ENCODE assay signal across 1 cellular context in the genomic region with DNA sequence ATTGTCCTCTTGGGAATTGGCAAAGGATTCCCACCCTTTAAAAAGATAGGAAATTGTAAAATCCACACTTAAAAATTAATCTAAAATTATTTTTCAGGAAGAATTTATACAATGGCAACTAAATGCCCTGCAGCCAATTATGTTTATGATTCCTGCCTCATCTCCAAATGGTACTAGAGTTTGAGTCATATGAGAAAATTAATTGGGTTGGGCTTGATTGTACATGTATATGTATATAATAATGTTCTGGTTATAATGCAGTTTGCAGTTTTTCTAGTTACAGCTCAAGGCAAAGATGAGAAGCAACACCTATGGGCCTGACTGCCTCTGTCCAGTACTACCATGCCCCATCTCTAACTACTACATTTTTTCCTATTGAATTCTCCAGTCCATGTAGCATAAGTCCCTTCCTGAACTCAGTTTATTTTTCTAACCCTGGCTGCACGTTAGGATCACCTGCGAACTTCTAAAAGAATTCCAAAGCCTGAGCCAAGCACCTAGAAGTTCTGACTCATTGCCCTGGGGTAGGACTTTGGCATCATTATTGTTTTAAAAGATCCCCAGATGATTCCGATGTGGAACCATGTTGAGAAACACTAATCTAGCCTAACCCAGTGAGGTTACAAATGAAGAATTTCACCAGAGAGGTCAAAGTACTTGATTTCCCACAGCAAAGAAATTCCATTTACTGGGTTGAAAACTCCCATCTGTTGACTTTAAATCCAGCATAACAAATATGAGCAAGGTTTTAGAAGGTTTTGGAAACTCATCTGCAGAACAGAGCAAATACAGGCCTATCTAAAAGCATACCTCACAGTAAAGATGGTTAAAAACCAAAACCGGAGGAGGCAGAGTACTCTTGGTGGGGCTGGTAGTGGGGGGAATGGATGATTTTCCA.
TF ChIP-seq lines count a peak whose summit lies in the region.

No MANE protein-coding gene starts in this region.

TF ChIP-seq in HepG2, 621 proteins besides CTCF, POLR2A, EP300 and RAD21 (continued from another document and continues in another):
- TF ChIP-seq SOX5 (CRISPR knock-in tag; IDR thresholded peaks at IDR 0.05; ENCODE audit: borderline replicate concordance) (peak; percentile 89), ZNF224 (CRISPR knock-in tag; IDR thresholded peaks at IDR 0.05) (no peak), TCF7L2 (IDR thresholded peaks at IDR 0.05; ENCODE audit: low read depth, low read length) (peak; percentile 69), HOXA3 (CRISPR knock-in tag; IDR thresholded peaks at IDR 0.05) (peak; percentile 62; the same call in 1 of the 2 replicates), THAP11 (CRISPR knock-in tag; IDR thresholded peaks at IDR 0.05) (peak; percentile 38; the same call in 1 of the 2 replicates), CHD4 (IDR thresholded peaks at IDR 0.05; ENCODE audit: borderline replicate concordance, low read length) (no peak), ZNF569 (CRISPR knock-in tag; IDR thresholded peaks at IDR 0.05; ENCODE audit: borderline replicate concordance) (no peak), MED1 (CRISPR knock-in tag; IDR thresholded peaks at IDR 0.05) (peak; percentile 88), EHMT2 (IDR thresholded peaks at IDR 0.05; ENCODE audit: borderline replicate concordance, low read depth, low read length) (peak; percentile 83; the same call in 1 of the 2 replicates), RCOR2 (CRISPR knock-in tag; IDR thresholded peaks at IDR 0.05) (peak; percentile 92), MLLT10 (CRISPR knock-in tag; IDR thresholded peaks at IDR 0.05) (0 out of 2 replicates have a peak, but pooled peaks have one; percentile 2), ZNF546 (CRISPR knock-in tag; conservative IDR thresholded peaks at IDR 0.05) (no peak), ASH2L (IDR thresholded peaks at IDR 0.05; ENCODE audit: insufficient read length, low read depth, low read length) (peak; percentile 56), RARA (CRISPR knock-in tag; IDR thresholded peaks at IDR 0.05) (peak; percentile 66; the same call in 1 of the 2 replicates), HDAC2 (CRISPR knock-in tag; IDR thresholded peaks at IDR 0.05) (peak; percentile 72), SSRP1 (CRISPR knock-in tag; IDR thresholded peaks at IDR 0.05) (peak; percentile 22), MBD4 (IDR thresholded peaks at IDR 0.05; ENCODE audit: borderline replicate concordance, low read length) (peak; percentile 71; the same call in 1 of the 2 replicates), ATF7 (IDR thresholded peaks at IDR 0.05) (peak; percentile 53), ATF7 (CRISPR knock-in tag; IDR thresholded peaks at IDR 0.05) (no peak; the same call in 1 of the 2 replicates), XRCC5 (optimal IDR thresholded peaks at IDR 0.05; ENCODE audit: low read length) (no peak), ZNF644 (CRISPR knock-in tag; IDR thresholded peaks at IDR 0.05; ENCODE audit: low read depth) (peak; percentile 82), EEA1 (CRISPR knock-in tag; IDR thresholded peaks at IDR 0.05; ENCODE audit: borderline replicate concordance) (no peak), TSC22D2 (CRISPR knock-in tag; IDR thresholded peaks at IDR 0.05; ENCODE audit: borderline replicate concordance) (no peak), MYNN (CRISPR knock-in tag; IDR thresholded peaks at IDR 0.05; ENCODE audit: low read depth) (no peak), ZNF292 (CRISPR knock-in tag; IDR thresholded peaks at IDR 0.05; ENCODE audit: borderline replicate concordance, low read depth) (no peak), SALL1 (CRISPR knock-in tag; IDR thresholded peaks at IDR 0.05) (peak; percentile 64; the same call in 1 of the 2 replicates)
- TF ChIP-seq, protein P1, sequence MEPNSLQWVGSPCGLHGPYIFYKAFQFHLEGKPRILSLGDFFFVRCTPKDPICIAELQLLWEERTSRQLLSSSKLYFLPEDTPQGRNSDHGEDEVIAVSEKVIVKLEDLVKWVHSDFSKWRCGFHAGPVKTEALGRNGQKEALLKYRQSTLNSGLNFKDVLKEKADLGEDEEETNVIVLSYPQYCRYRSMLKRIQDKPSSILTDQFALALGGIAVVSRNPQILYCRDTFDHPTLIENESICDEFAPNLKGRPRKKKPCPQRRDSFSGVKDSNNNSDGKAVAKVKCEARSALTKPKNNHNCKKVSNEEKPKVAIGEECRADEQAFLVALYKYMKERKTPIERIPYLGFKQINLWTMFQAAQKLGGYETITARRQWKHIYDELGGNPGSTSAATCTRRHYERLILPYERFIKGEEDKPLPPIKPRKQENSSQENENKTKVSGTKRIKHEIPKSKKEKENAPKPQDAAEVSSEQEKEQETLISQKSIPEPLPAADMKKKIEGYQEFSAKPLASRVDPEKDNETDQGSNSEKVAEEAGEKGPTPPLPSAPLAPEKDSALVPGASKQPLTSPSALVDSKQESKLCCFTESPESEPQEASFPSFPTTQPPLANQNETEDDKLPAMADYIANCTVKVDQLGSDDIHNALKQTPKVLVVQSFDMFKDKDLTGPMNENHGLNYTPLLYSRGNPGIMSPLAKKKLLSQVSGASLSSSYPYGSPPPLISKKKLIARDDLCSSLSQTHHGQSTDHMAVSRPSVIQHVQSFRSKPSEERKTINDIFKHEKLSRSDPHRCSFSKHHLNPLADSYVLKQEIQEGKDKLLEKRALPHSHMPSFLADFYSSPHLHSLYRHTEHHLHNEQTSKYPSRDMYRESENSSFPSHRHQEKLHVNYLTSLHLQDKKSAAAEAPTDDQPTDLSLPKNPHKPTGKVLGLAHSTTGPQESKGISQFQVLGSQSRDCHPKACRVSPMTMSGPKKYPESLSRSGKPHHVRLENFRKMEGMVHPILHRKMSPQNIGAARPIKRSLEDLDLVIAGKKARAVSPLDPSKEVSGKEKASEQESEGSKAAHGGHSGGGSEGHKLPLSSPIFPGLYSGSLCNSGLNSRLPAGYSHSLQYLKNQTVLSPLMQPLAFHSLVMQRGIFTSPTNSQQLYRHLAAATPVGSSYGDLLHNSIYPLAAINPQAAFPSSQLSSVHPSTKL (CRISPR knock-in tag; IDR thresholded peaks at IDR 0.05) = peak; percentile 93
- TF ChIP-seq, protein P2, sequence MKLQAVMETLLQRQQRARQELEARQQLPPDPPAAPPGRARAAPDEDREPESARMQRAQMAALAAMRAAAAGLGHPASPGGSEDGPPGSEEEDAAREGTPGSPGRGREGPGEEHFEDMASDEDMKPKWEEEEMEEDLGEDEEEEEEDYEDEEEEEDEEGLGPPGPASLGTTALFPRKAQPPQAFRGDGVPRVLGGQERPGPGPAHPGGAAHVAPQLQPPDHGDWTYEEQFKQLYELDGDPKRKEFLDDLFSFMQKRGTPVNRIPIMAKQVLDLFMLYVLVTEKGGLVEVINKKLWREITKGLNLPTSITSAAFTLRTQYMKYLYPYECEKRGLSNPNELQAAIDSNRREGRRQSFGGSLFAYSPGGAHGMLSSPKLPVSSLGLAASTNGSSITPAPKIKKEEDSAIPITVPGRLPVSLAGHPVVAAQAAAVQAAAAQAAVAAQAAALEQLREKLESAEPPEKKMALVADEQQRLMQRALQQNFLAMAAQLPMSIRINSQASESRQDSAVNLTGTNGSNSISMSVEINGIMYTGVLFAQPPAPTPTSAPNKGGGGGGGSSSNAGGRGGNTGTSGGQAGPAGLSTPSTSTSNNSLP (IDR thresholded peaks at IDR 0.05; ENCODE audit: low read depth, low read length) = peak; percentile 96
- TF ChIP-seq, protein P3, sequence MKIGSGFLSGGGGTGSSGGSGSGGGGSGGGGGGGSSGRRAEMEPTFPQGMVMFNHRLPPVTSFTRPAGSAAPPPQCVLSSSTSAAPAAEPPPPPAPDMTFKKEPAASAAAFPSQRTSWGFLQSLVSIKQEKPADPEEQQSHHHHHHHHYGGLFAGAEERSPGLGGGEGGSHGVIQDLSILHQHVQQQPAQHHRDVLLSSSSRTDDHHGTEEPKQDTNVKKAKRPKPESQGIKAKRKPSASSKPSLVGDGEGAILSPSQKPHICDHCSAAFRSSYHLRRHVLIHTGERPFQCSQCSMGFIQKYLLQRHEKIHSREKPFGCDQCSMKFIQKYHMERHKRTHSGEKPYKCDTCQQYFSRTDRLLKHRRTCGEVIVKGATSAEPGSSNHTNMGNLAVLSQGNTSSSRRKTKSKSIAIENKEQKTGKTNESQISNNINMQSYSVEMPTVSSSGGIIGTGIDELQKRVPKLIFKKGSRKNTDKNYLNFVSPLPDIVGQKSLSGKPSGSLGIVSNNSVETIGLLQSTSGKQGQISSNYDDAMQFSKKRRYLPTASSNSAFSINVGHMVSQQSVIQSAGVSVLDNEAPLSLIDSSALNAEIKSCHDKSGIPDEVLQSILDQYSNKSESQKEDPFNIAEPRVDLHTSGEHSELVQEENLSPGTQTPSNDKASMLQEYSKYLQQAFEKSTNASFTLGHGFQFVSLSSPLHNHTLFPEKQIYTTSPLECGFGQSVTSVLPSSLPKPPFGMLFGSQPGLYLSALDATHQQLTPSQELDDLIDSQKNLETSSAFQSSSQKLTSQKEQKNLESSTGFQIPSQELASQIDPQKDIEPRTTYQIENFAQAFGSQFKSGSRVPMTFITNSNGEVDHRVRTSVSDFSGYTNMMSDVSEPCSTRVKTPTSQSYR (CRISPR knock-in tag; IDR thresholded peaks at IDR 0.05; ENCODE audit: borderline replicate concordance) = no peak
- TF ChIP-seq, protein P4, sequence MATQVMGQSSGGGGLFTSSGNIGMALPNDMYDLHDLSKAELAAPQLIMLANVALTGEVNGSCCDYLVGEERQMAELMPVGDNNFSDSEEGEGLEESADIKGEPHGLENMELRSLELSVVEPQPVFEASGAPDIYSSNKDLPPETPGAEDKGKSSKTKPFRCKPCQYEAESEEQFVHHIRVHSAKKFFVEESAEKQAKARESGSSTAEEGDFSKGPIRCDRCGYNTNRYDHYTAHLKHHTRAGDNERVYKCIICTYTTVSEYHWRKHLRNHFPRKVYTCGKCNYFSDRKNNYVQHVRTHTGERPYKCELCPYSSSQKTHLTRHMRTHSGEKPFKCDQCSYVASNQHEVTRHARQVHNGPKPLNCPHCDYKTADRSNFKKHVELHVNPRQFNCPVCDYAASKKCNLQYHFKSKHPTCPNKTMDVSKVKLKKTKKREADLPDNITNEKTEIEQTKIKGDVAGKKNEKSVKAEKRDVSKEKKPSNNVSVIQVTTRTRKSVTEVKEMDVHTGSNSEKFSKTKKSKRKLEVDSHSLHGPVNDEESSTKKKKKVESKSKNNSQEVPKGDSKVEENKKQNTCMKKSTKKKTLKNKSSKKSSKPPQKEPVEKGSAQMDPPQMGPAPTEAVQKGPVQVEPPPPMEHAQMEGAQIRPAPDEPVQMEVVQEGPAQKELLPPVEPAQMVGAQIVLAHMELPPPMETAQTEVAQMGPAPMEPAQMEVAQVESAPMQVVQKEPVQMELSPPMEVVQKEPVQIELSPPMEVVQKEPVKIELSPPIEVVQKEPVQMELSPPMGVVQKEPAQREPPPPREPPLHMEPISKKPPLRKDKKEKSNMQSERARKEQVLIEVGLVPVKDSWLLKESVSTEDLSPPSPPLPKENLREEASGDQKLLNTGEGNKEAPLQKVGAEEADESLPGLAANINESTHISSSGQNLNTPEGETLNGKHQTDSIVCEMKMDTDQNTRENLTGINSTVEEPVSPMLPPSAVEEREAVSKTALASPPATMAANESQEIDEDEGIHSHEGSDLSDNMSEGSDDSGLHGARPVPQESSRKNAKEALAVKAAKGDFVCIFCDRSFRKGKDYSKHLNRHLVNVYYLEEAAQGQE (IDR thresholded peaks at IDR 0.05; ENCODE audit: borderline replicate concordance in 1 of 2, low read depth in 1 of 2, low read length in 2 of 2) = peak in 1 of 2 experiments; percentile 49; a peak in 1 of 4 replicates
- TF ChIP-seq, protein P5, sequence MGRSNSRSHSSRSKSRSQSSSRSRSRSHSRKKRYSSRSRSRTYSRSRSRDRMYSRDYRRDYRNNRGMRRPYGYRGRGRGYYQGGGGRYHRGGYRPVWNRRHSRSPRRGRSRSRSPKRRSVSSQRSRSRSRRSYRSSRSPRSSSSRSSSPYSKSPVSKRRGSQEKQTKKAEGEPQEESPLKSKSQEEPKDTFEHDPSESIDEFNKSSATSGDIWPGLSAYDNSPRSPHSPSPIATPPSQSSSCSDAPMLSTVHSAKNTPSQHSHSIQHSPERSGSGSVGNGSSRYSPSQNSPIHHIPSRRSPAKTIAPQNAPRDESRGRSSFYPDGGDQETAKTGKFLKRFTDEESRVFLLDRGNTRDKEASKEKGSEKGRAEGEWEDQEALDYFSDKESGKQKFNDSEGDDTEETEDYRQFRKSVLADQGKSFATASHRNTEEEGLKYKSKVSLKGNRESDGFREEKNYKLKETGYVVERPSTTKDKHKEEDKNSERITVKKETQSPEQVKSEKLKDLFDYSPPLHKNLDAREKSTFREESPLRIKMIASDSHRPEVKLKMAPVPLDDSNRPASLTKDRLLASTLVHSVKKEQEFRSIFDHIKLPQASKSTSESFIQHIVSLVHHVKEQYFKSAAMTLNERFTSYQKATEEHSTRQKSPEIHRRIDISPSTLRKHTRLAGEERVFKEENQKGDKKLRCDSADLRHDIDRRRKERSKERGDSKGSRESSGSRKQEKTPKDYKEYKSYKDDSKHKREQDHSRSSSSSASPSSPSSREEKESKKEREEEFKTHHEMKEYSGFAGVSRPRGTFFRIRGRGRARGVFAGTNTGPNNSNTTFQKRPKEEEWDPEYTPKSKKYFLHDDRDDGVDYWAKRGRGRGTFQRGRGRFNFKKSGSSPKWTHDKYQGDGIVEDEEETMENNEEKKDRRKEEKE (IDR thresholded peaks at IDR 0.05) = no peak
- TF ChIP-seq, protein P6, sequence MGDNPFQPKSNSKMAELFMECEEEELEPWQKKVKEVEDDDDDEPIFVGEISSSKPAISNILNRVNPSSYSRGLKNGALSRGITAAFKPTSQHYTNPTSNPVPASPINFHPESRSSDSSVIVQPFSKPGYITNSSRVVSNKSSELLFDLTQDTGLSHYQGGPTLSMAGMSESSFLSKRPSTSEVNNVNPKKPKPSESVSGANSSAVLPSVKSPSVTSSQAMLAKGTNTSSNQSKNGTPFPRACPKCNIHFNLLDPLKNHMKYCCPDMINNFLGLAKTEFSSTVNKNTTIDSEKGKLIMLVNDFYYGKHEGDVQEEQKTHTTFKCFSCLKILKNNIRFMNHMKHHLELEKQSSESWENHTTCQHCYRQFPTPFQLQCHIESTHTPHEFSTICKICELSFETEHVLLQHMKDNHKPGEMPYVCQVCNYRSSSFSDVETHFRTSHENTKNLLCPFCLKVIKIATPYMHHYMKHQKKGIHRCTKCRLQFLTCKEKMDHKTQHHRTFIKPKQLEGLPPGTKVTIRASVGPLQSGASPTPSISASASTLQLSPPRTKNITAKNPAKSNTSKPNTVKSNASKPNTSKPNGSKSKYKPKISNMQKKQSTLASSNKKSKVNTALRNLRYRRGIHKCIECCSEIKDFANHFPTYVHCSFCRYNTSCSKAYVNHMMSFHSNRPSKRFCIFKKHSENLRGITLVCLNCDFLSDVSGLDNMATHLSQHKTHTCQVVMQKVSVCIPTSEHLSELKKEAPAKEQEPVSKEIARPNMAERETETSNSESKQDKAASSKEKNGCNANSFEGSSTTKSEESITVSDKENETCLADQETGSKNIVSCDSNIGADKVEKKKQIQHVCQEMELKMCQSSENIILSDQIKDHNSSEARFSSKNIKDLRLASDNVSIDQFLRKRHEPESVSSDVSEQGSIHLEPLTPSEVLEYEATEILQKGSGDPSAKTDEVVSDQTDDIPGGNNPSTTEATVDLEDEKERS (CRISPR knock-in tag; IDR thresholded peaks at IDR 0.05) = 0 out of 2 replicates have a peak, but pooled peaks have one; percentile 90
- TF ChIP-seq, protein P7, sequence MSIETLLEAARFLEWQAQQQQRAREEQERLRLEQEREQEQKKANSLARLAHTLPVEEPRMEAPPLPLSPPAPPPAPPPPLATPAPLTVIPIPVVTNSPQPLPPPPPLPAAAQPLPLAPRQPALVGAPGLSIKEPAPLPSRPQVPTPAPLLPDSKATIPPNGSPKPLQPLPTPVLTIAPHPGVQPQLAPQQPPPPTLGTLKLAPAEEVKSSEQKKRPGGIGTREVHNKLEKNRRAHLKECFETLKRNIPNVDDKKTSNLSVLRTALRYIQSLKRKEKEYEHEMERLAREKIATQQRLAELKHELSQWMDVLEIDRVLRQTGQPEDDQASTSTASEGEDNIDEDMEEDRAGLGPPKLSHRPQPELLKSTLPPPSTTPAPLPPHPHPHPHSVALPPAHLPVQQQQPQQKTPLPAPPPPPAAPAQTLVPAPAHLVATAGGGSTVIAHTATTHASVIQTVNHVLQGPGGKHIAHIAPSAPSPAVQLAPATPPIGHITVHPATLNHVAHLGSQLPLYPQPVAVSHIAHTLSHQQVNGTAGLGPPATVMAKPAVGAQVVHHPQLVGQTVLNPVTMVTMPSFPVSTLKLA (IDR thresholded peaks at IDR 0.05) = 0 out of 2 replicates have a peak, but pooled peaks have one; percentile 25
